ENCODE assay signal across 26 cellular contexts in genomic region chr1:196977278-196977677, GRCh38. TPM values are rescaled to one million over a fixed set of nuclear protein-coding genes. Genes with fewer than 3 reads are reported as not detected.
"Had no signal": no experiment of that assay in that cellular context is flagged by ENCODE, and none has a peak within 500 bp of the region (broad histone marks: within the 10 kb centered on the region; RNA-seq: fewer than 3 reads in every experiment).

TSS of gene CFHR5 (plus strand) at chr1:196977556. CDS start at chr1:196977665, 109 bp downstream.

- H3K4me3 Mint-ChIP-seq: naive thymus-derived CD4-positive, alpha-beta T cell; stimulated activated naive B cell treated with anti-CD40 and anti-IgM and Interleukin-4, amounts not matched to agents 10 μg/mL and 1 μg/mL and 100 μg/mL, for 72 hours; stimulated activated naive CD8-positive, alpha-beta T cell treated with anti-CD3 and anti-CD28 coated beads, Interleukin-15, amount 100 ng/mL, for 72 hours had no signal

- H3K4me1 Mint-ChIP-seq: naive thymus-derived CD4-positive, alpha-beta T cell; stimulated activated naive B cell treated with anti-CD40 and anti-IgM and Interleukin-4, amounts not matched to agents 10 μg/mL and 1 μg/mL and 100 μg/mL, for 72 hours; stimulated activated naive CD8-positive, alpha-beta T cell treated with anti-CD3 and anti-CD28 coated beads, Interleukin-15, amount 100 ng/mL, for 72 hours had no signal

- H3K36me3 Mint-ChIP-seq: naive thymus-derived CD4-positive, alpha-beta T cell; stimulated activated naive B cell treated with anti-CD40 and anti-IgM and Interleukin-4, amounts not matched to agents 10 μg/mL and 1 μg/mL and 100 μg/mL, for 72 hours had no signal

- H3K27me3 Mint-ChIP-seq: stimulated activated naive B cell treated with anti-CD40 and anti-IgM and Interleukin-4, amounts not matched to agents 10 μg/mL and 1 μg/mL and 100 μg/mL, for 72 hours; stimulated activated naive CD8-positive, alpha-beta T cell treated with anti-CD3 and anti-CD28 coated beads, Interleukin-15, amount 100 ng/mL, for 72 hours had no signal

- H3K27ac ChIP-seq: esophagus muscularis mucosa, gastrocnemius medialis, neutrophil, sigmoid colon, skin epidermis, testis, tibial nerve, upper lobe of right lung, vagina had no signal

- ATAC-seq: gastrocnemius medialis; left cardiac atrium; left ventricle myocardium superior; naive thymus-derived CD4-positive, alpha-beta T cell; stimulated activated naive B cell treated with anti-CD40 and anti-IgM and Interleukin-4, amounts not matched to agents 10 μg/mL and 1 μg/mL and 100 μg/mL, for 72 hours; stimulated activated naive CD8-positive, alpha-beta T cell treated with anti-CD3 and anti-CD28 coated beads, Interleukin-15, amount 100 ng/mL, for 72 hours; upper lobe of right lung had no signal

- DNase-seq: effector memory CD4-positive, alpha-beta T cell; gastrocnemius medialis; glutamatergic neuron; kidney; left cardiac atrium; left ventricle myocardium superior; naive thymus-derived CD4-positive, alpha-beta T cell; sigmoid colon; stimulated activated CD4-positive, alpha-beta T cell treated with anti-CD3 and anti-CD28 coated beads, Interleukin-2, amount 100 ng/mL, for 24 hours; stimulated activated CD4-positive, alpha-beta T cell treated with anti-CD3 and anti-CD28 coated beads, Interleukin-4, amount 100 ng/mL, for 4 hours; stimulated activated naive B cell treated with anti-CD40 and anti-IgM and Interleukin-4, amounts not matched to agents 10 μg/mL and 1 μg/mL and 100 μg/mL, for 72 hours; stimulated activated naive CD8-positive, alpha-beta T cell treated with anti-CD3 and anti-CD28 coated beads, Interleukin-15, amount 100 ng/mL, for 72 hours; testis; upper lobe of right lung had no signal

- H3K27ac Mint-ChIP-seq: naive thymus-derived CD4-positive, alpha-beta T cell; stimulated activated naive B cell treated with anti-CD40 and anti-IgM and Interleukin-4, amounts not matched to agents 10 μg/mL and 1 μg/mL and 100 μg/mL, for 72 hours; stimulated activated naive CD8-positive, alpha-beta T cell treated with anti-CD3 and anti-CD28 coated beads, Interleukin-15, amount 100 ng/mL, for 72 hours had no signal

- H3K9me3 Mint-ChIP-seq: naive thymus-derived CD4-positive, alpha-beta T cell; stimulated activated naive B cell treated with anti-CD40 and anti-IgM and Interleukin-4, amounts not matched to agents 10 μg/mL and 1 μg/mL and 100 μg/mL, for 72 hours; stimulated activated naive CD8-positive, alpha-beta T cell treated with anti-CD3 and anti-CD28 coated beads, Interleukin-15, amount 100 ng/mL, for 72 hours had no signal

RNA-seq across cellular contexts. Expression of gene CFHR5, which starts in this region (rescaled TPM):
- total RNA-seq: esophagus muscularis mucosa; fibroblast of villous mesenchyme; gastrocnemius medialis; kidney; left cardiac atrium; left ventricle myocardium superior; lung microvascular endothelial cell; mesenteric fat pad; mononuclear cell; naive thymus-derived CD4-positive, alpha-beta T cell; osteoblast; pulmonary artery endothelial cell; sigmoid colon; subcutaneous adipose tissue; tibial nerve; upper lobe of right lung; vagina had no signal
